23 cellular contexts compared by ENCODE assay signal in the genomic region with DNA sequence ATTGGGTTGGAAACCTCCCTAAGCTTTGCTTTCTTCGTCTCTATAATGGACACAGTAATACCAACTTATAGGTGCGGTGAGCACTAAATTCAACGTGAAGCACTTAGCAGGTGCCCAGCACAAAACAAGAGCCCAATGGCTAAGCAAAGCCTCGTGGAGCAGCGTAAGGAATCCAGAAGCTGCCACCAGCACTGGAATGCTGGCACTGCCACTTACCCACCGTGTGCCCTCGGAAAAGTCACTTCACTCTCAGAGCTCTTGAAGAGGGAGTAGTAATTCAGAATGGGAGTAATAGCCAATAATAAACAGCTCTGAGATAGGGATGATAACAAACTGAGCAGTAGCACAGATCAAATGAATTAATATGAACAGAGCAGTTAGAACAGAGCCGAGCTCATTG.
"Had no signal": no experiment of that assay in that cellular context is flagged by ENCODE, and none has a peak within 500 bp of the region (broad histone marks: within the 10 kb centered on the region; RNA-seq: fewer than 3 reads in every experiment).

No MANE protein-coding gene starts in this region.

- DNase-seq: activated B cell treated with CpG ODN at 0.5 μM for 24 hours; activated CD4-positive, alpha-beta T cell treated with anti-CD3 and anti-CD28 coated beads, Interleukin-2, amount 50 U/mL, for 1 hour; activated CD8-positive, alpha-beta T cell treated with anti-CD3 and anti-CD28 coated beads for 36 hours; activated gamma-delta T cell treated with Interleukin-2 at 50 U/mL for 16 hours; activated T-cell treated with anti-CD3 and anti-CD28 coated beads, Interleukin-2, amount 50 U/mL, for 4 hours; aorta; caudate nucleus; endodermal cell; head of caudate nucleus; kidney glomerular epithelial cell; naive thymus-derived CD8-positive, alpha-beta T cell; nucleus accumbens; pancreas; retina; stimulated activated CD4-positive, alpha-beta T cell treated with anti-CD3 and anti-CD28 coated beads, Interleukin-15, amount 100 ng/mL, for 24 hours; stimulated activated CD4-positive, alpha-beta T cell treated with anti-CD3 and anti-CD28 coated beads, Interleukin-2, amount 100 ng/mL, for 24 hours; stimulated activated naive CD4-positive, alpha-beta T cell; T-helper 1 cell; uterus had no signal

- H3K4me1 ChIP-seq: prostate gland, uterus had no signal

- H3K4me3 ChIP-seq: pancreas, prostate gland, thoracic aorta, uterus had no signal

- H3K27me3 ChIP-seq: pancreas, uterus had no signal

- H3K36me3 ChIP-seq: prostate gland, uterus had no signal

- ATAC-seq: activated CD8-positive, alpha-beta T cell treated with anti-CD3 and anti-CD28 coated beads for 36 hours; activated T-cell treated with anti-CD3 and anti-CD28 coated beads, Interleukin-2, amount 50 U/mL, for 4 hours; activated T-helper 17 cell treated with anti-CD3 and anti-CD28 coated beads, Interleukin-2, amount 50 U/mL, for 72 hours; esophagus mucosa; naive thymus-derived CD8-positive, alpha-beta T cell; pancreas had no signal

- H3K27ac ChIP-seq: prostate gland, thoracic aorta, uterus had no signal

- H3K9me3 ChIP-seq: pancreas, prostate gland, thoracic aorta, uterus had no signal
